ENCODE assay signal across 1 cellular context in the genomic region with DNA sequence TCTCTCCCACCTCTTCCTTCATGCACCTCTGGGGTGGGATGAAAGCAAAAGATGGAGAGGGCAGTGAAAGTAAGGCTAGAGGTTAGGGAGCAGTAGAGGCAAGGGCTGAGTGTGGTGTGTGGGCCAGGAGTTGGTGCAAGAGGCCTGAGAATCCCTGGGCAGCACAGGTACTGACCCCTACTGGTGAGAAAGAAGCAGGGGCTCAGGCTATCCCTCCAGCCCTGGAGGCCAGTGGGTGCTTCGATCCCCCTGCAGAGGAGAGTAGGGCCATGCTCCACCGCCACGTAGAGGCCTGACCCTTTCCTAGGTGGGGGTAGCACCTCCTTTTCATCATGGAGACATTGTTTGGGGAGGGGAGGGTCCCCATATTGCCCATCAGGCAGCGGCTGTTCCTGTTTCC.
TF ChIP-seq lines count a peak whose summit lies in the region.

No MANE protein-coding gene starts in this region.

TF ChIP-seq in GM12878, 131 proteins besides CTCF, POLR2A, EP300 and RAD21:
- TF ChIP-seq, protein P1, sequence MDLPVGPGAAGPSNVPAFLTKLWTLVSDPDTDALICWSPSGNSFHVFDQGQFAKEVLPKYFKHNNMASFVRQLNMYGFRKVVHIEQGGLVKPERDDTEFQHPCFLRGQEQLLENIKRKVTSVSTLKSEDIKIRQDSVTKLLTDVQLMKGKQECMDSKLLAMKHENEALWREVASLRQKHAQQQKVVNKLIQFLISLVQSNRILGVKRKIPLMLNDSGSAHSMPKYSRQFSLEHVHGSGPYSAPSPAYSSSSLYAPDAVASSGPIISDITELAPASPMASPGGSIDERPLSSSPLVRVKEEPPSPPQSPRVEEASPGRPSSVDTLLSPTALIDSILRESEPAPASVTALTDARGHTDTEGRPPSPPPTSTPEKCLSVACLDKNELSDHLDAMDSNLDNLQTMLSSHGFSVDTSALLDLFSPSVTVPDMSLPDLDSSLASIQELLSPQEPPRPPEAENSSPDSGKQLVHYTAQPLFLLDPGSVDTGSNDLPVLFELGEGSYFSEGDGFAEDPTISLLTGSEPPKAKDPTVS (IDR thresholded peaks at IDR 0.05; ENCODE audit: low read depth, low read length) = no peak
- TF ChIP-seq SMAD5 (IDR thresholded peaks at IDR 0.05; ENCODE audit: low read depth) = no peak
- peak; percentile 31; the same call in 1 of the 2 replicates for TF ChIP-seq SMC3 (IDR thresholded peaks at IDR 0.05; ENCODE audit: borderline replicate concordance, low read length)
- TF ChIP-seq RB1 (IDR thresholded peaks at IDR 0.05; ENCODE audit: borderline replicate concordance) = no peak
- TF ChIP-seq, protein P2, sequence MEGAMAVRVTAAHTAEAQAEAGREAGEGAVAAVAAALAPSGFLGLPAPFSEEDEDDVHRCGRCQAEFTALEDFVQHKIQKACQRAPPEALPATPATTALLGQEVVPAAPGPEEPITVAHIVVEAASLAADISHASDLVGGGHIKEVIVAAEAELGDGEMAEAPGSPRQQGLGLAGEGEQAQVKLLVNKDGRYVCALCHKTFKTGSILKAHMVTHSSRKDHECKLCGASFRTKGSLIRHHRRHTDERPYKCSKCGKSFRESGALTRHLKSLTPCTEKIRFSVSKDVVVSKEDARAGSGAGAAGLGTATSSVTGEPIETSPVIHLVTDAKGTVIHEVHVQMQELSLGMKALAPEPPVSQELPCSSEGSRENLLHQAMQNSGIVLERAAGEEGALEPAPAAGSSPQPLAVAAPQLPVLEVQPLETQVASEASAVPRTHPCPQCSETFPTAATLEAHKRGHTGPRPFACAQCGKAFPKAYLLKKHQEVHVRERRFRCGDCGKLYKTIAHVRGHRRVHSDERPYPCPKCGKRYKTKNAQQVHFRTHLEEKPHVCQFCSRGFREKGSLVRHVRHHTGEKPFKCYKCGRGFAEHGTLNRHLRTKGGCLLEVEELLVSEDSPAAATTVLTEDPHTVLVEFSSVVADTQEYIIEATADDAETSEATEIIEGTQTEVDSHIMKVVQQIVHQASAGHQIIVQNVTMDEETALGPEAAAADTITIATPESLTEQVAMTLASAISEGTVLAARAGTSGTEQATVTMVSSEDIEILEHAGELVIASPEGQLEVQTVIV (IDR thresholded peaks at IDR 0.05; ENCODE audit: borderline replicate concordance, partially characterized antibody) = no peak
